8 cellular contexts compared by ENCODE assay signal in genomic region chr17:14308965-14309879, GRCh38. TPM values are rescaled to one million over a fixed set of nuclear protein-coding genes. Genes with fewer than 3 reads are reported as not detected.
DNase-seq lines count a peak whose midpoint lies in the region; ATAC-seq and TF ChIP-seq lines count a peak whose summit lies in the region.

No MANE protein-coding gene starts in this region.

- peak overlapping the region in 2 of 3 donors; percentile 18 to 37 for H3K4me3 ChIP-seq in thyroid gland (replicated peaks in 1 of 3)

- peaks cover 15 to 17% of the 10 kb centered on the region in 2 donors for H3K4me1 ChIP-seq in thyroid gland

- H3K27me3 ChIP-seq in thyroid gland: peaks cover 14% of the 10 kb centered on the region

- TF ChIP-seq CTCF in thyroid gland (IDR thresholded peaks at IDR 0.05): no peak

- ATAC-seq in GM18502 (IDR thresholded peaks at IDR 0.05; ENCODE audit: poor library complexity, unreplicated experiment): peak; percentile 100
- peak; percentile 99 for ATAC-seq in left ventricle myocardium superior
- ATAC-seq in HG03342 (IDR thresholded peaks at IDR 0.05; ENCODE audit: unreplicated experiment): no peak

- H3K9me3 ChIP-seq in thyroid gland: no peaks in the 10 kb centered on the region

- intact Hi-C loops in left ventricle myocardium superior (cut with micrococcal nuclease): loop anchor here (10.0 kb wide), 1 partner anchor 244 kb away; the partner anchor contains the start of gene COX10
- intact Hi-C loops in thyroid gland (cut with DNase I): no loop called here

- no peak overlapping the region for H3K27ac ChIP-seq in thyroid gland

- WGBS in thyroid gland, 2 donors: 5 to 8% methylated on average over 22 to 53 of the region's 71 CpGs

- no peaks in the 10 kb centered on the region for H3K36me3 ChIP-seq in thyroid gland

- DNase-seq in HPDE6-E6E7 (ENCODE audit: extremely low spot score) (peak; percentile 88), T-helper 1 cell (peak; percentile 87 to 93 (median 90)), anterior cingulate cortex (lab: John Stamatoyannopoulos, UW) (peak in 52 of 58 donors; percentile 12 to 79 (median 56)), left ventricle myocardium superior (peak; percentile 94), pons (ENCODE audit: low spot score) (peak; percentile 75), thyroid gland (peak; percentile 72 to 81)

- peak in 1 of 2 donors; percentile 11 for TF ChIP-seq POLR2A in thyroid gland (IDR thresholded peaks at IDR 0.05)

RNA-seq across cellular contexts. Expression of gene HS3ST3B1, which starts 8.3 kb away (rescaled TPM):
- 1.7 TPM for total RNA-seq in left ventricle myocardium superior
- total RNA-seq in thyroid gland: 1 to 10 TPM; 1.2 to 3.9 (median 2.2) TPM
